9 cellular contexts compared by ENCODE assay signal in genomic region chr5:34452170-34452828, GRCh38.
DNase-seq lines count a peak whose midpoint lies in the region; ATAC-seq and TF ChIP-seq lines count a peak whose summit lies in the region.
"Had no signal": no experiment of that assay in that cellular context is flagged by ENCODE, and none has a peak within 500 bp of the region (broad histone marks: within the 10 kb centered on the region; RNA-seq: fewer than 3 reads in every experiment).

No MANE protein-coding gene starts in this region.

- H3K79me2 ChIP-seq in PC-3 (ENCODE audit: low read length): no peaks in the 10 kb centered on the region

- H3K36me3 ChIP-seq in PC-3 (ENCODE audit: low read depth, low read length) (no peaks in the 10 kb centered on the region), upper lobe of right lung (no peaks in the 10 kb centered on the region)
- H3K36me3 ChIP-seq: tibial nerve had no signal

- H3K9me2 ChIP-seq in PC-3 (replicated peaks; ENCODE audit: low read length): no peaks in the 10 kb centered on the region

- no peaks in the 10 kb centered on the region for H3F3A ChIP-seq in PC-3 (ENCODE audit: low read length, unreplicated experiment)

- ATAC-seq in PC-3 (peak; percentile 56), upper lobe of right lung (peak; percentile 69), HG03565 (IDR thresholded peaks at IDR 0.05; ENCODE audit: unreplicated experiment) (no peak)

- H3K4me1 ChIP-seq in PC-3 (ENCODE audit: insufficient read depth, low read length) (peaks cover 17% of the 10 kb centered on the region), upper lobe of right lung (no peaks in the 10 kb centered on the region)
- H3K4me1 ChIP-seq: tibial nerve had no signal

- H3K4me3 ChIP-seq in PC-3 (ENCODE audit: low read length): no peak overlapping the region
- H3K4me3 ChIP-seq in fibroblast of the aortic adventitia (ENCODE audit: low read depth, low read length): no peak overlapping the region
- H3K4me3 ChIP-seq in upper lobe of right lung: no peak overlapping the region
- H3K4me3 ChIP-seq: tibial nerve had no signal

- peak overlapping the region; percentile 39 for H3K4me2 ChIP-seq in PC-3 (ENCODE audit: low read length)

- CTCF ChIA-PET in PC-3 (lab: Charles Lee): interaction anchor here (0.6 to 1.5 kb wide), 3 partner anchors 455 to 479 kb away, joined by 3 to 6 read pairs (median 5); no protein-coding TSS in a partner anchor

- no peaks in the 10 kb centered on the region for H4K20me1 ChIP-seq in PC-3 (ENCODE audit: low read length)

- POLR2A ChIA-PET in PC-3 (lab: Charles Lee; ENCODE audit: unreplicated experiment): no interaction called here

- H3K9me3 ChIP-seq in PC-3 (ENCODE audit: low read length) (no peaks in the 10 kb centered on the region), upper lobe of right lung (no peaks in the 10 kb centered on the region)
- H3K9me3 ChIP-seq: tibial nerve had no signal

- DNase-seq in SIG-M5 treated with dmso at 0.1 percent for 504 hours (lab: John Stamatoyannopoulos, UW; ENCODE audit: unreplicated experiment): peak; percentile 3
- no peak for DNase-seq in SIG-M5 (lab: John Stamatoyannopoulos, UW)
- peak; percentile 76 for DNase-seq in PC-3
- peak; percentile 65 for DNase-seq in fibroblast of the aortic adventitia (ENCODE audit: low read depth)
- no peak for DNase-seq in upper lobe of right lung
- no peak for DNase-seq in activated T-cell treated with anti-CD3 and anti-CD28 coated beads for 4 hours
- DNase-seq in NCI-H2171 treated with DMSO at 0.1 percent for 48 hours (lab: John Stamatoyannopoulos, UW): no peak

- no peak overlapping the region for H3K9ac ChIP-seq in PC-3 (ENCODE audit: low read length)

- peak overlapping the region; percentile 11 for H2AFZ ChIP-seq in PC-3 (ENCODE audit: low read length)

- no TSS peak for BruUV-seq in PC-3 (replicated peaks; lab: Mats Ljungman, UMichigan)

- TF ChIP-seq CTCF in PC-3 (conservative IDR thresholded peaks at IDR 0.05; ENCODE audit: low read depth, low read length) (peak; percentile 92), fibroblast of the aortic adventitia (IDR thresholded peaks at IDR 0.05; ENCODE audit: insufficient read depth, low read length) (peak; percentile 54), upper lobe of right lung (IDR thresholded peaks at IDR 0.05) (peak; percentile 24)

- intact Hi-C loops in PC-3 (cut with micrococcal nuclease) (loop anchor here (1.0 to 5.0 kb wide), 2 partner anchors 205 to 455 kb away; no protein-coding TSS in a partner anchor), upper lobe of right lung (cut with DNase I) (no loop called here)

- H3K27ac ChIP-seq in PC-3 (ENCODE audit: low read length): no peak overlapping the region
- H3K27ac ChIP-seq in upper lobe of right lung: no peak overlapping the region
- H3K27ac ChIP-seq: tibial nerve had no signal

- H3K27me3 ChIP-seq in PC-3 (ENCODE audit: low read length) (no peaks in the 10 kb centered on the region), upper lobe of right lung (no peaks in the 10 kb centered on the region)
- H3K27me3 ChIP-seq: tibial nerve had no signal

Comparison
In these comparisons a context has a peak if more than half of its experiments do, and no peak if none do; other contexts are left out.
1. DNase-seq: peak in SIG-M5 treated with dmso at 0.1 percent for 504 hours (single experiment), PC-3 (single experiment) and fibroblast of the aortic adventitia (single experiment); none in SIG-M5 (single experiment), upper lobe of right lung (single experiment), activated T-cell treated with anti-CD3 and anti-CD28 coated beads for 4 hours (single experiment) and NCI-H2171 treated with DMSO at 0.1 percent for 48 hours (single experiment).
2. CTCF ChIP-seq: peak in every context shown above with its lines; median percentile 92 in PC-3; 54 in fibroblast of the aortic adventitia; 24 in upper lobe of right lung.